ENCODE assay signal across 18 cellular contexts in genomic region chr5:64144429-64145215, GRCh38. TPM values are rescaled to one million over a fixed set of nuclear protein-coding genes. Genes with fewer than 3 reads are reported as not detected.
DNase-seq lines count a peak whose midpoint lies in the region; ATAC-seq and TF ChIP-seq lines count a peak whose summit lies in the region.
"Had no signal": no experiment of that assay in that cellular context is flagged by ENCODE, and none has a peak within 500 bp of the region (broad histone marks: within the 10 kb centered on the region; RNA-seq: fewer than 3 reads in every experiment).

No MANE protein-coding gene starts in this region.

- TF ChIP-seq CTCF in parathyroid adenoma (IDR thresholded peaks at IDR 0.05) (no peak), CD14-positive monocyte (IDR thresholded peaks at IDR 0.05) (no peak)

- H3K9me3 ChIP-seq in adipocyte (ENCODE audit: control insufficient read depth, low read length) = no peaks in the 10 kb centered on the region
- no peaks in the 10 kb centered on the region for H3K9me3 ChIP-seq in parathyroid adenoma (ENCODE audit: control insufficient read depth, low read length)
- H3K9me3 ChIP-seq: testis had no signal

- H3K9ac ChIP-seq in adipocyte (ENCODE audit: low read length) = peak overlapping the region; percentile 25
- no peak overlapping the region for H3K9ac ChIP-seq in parathyroid adenoma
- H3K9ac ChIP-seq: BLaER1 treated with 17β-estradiol and CSF1 and Interleukin-3, amounts not matched to agents 10 nM and 100 nM had no signal

- H3K36me3 ChIP-seq in adipocyte (ENCODE audit: control insufficient read depth, insufficient read depth, low read length, severe bottlenecking) = no peaks in the 10 kb centered on the region
- H3K36me3 ChIP-seq in parathyroid adenoma (ENCODE audit: control insufficient read depth, insufficient read depth, low read length) = no peaks in the 10 kb centered on the region
- H3K36me3 ChIP-seq: BLaER1 treated with 17β-estradiol and CSF1 and Interleukin-3, amounts not matched to agents 10 nM and 100 nM had no signal

- ATAC-seq in HG03159 (IDR thresholded peaks at IDR 0.05; ENCODE audit: unreplicated experiment) = no peak
- ATAC-seq: Panc1 had no signal

- H3K4me2 ChIP-seq in parathyroid adenoma (ENCODE audit: low read length) = no peak overlapping the region

- H3K4me3 Mint-ChIP-seq in CD14-positive monocyte = no peak overlapping the region
- H3K4me3 Mint-ChIP-seq: activated naive CD4-positive, alpha-beta T cell treated with anti-CD3 and anti-CD28 coated beads, Interleukin-2, amount 50 U/mL, for 24 hours had no signal

- H3K4me1 Mint-ChIP-seq in CD14-positive monocyte = no peaks in the 10 kb centered on the region
- H3K4me1 Mint-ChIP-seq: activated naive CD4-positive, alpha-beta T cell treated with anti-CD3 and anti-CD28 coated beads, Interleukin-2, amount 50 U/mL, for 24 hours had no signal

- peak; percentile 48 for DNase-seq in GM03348 (ENCODE audit: low spot score)
- peak; percentile 36 for DNase-seq in adipocyte (ENCODE audit: low read depth)
- DNase-seq in fibroblast of peridontal ligament (ENCODE audit: extremely low read depth) = peak; percentile 27
- no peak for DNase-seq in CD14-positive monocyte (ENCODE audit: low spot score)
- no peak for DNase-seq in NCI-H1048 (lab: John Stamatoyannopoulos, UW)
- DNase-seq in stimulated activated CD4-positive, alpha-beta T cell treated with anti-CD3 and anti-CD28 coated beads, Interleukin-2, amount 100 ng/mL, for 48 hours = no peak
- DNase-seq: DMS53; H7; midbrain; NCI-H1694; NCI-H510A treated with DMSO at 0.1 percent for 48 hours; stimulated activated CD4-positive, alpha-beta T cell treated with anti-CD3 and anti-CD28 coated beads, Interleukin-15, amount 100 ng/mL, for 24 hours; testis had no signal

- peaks cover 2% of the 10 kb centered on the region for H3K27me3 ChIP-seq in adipocyte (replicated peaks; ENCODE audit: control insufficient read depth, insufficient read depth, low read length)
- no peaks in the 10 kb centered on the region for H3K27me3 ChIP-seq in parathyroid adenoma (ENCODE audit: control insufficient read depth, insufficient read depth, low read length)
- H3K27me3 ChIP-seq: BLaER1 treated with 17β-estradiol and CSF1 and Interleukin-3, amounts not matched to agents 10 nM and 100 nM; testis had no signal

- peaks cover 0 to 5% (median 2%) of the 10 kb centered on the region in 3 donors for H3K27me3 Mint-ChIP-seq in CD14-positive monocyte (ENCODE audit: low read depth in 3 of 3)

- H3K79me2 ChIP-seq in parathyroid adenoma = peaks cover 6% of the 10 kb centered on the region

- H3K4me1 ChIP-seq in adipocyte (ENCODE audit: control insufficient read depth, insufficient read depth, low read length) (peaks cover 16% of the 10 kb centered on the region), parathyroid adenoma (peaks cover 8% of the 10 kb centered on the region)
- H3K4me1 ChIP-seq: testis had no signal

- peak overlapping the region; percentile 29 for H2AFZ ChIP-seq in parathyroid adenoma

- H3K36me3 Mint-ChIP-seq in CD14-positive monocyte = no peaks in the 10 kb centered on the region
- H3K36me3 Mint-ChIP-seq: activated naive CD4-positive, alpha-beta T cell treated with anti-CD3 and anti-CD28 coated beads, Interleukin-2, amount 50 U/mL, for 24 hours had no signal

- H3K27ac ChIP-seq in parathyroid adenoma = no peak overlapping the region
- H3K27ac ChIP-seq: BLaER1 treated with 17β-estradiol and CSF1 and Interleukin-3, amounts not matched to agents 10 nM and 100 nM; testis had no signal

- intact Hi-C loops in CD14-positive monocyte (cut with micrococcal nuclease) = no loop called here

- no peaks in the 10 kb centered on the region for H3K9me3 Mint-ChIP-seq in CD14-positive monocyte

- no peak overlapping the region for H3K27ac Mint-ChIP-seq in CD14-positive monocyte
- H3K27ac Mint-ChIP-seq: activated naive CD4-positive, alpha-beta T cell treated with anti-CD3 and anti-CD28 coated beads, Interleukin-2, amount 50 U/mL, for 24 hours had no signal

- peak overlapping the region; percentile 33 for H3K4me3 ChIP-seq in adipocyte (ENCODE audit: low read length)
- H3K4me3 ChIP-seq in parathyroid adenoma (ENCODE audit: low read depth, low read length) = no peak overlapping the region
- H3K4me3 ChIP-seq: BLaER1 treated with 17β-estradiol and CSF1 and Interleukin-3, amounts not matched to agents 10 nM and 100 nM; testis had no signal

RNA-seq across cellular contexts. Expression of gene RNF180, which starts 21.0 kb away (rescaled TPM):
- not detected for polyA plus RNA-seq in CD14-positive monocyte

Comparison
In these comparisons a context has a peak if more than half of its experiments do, and no peak if none do; other contexts are left out.
1. DNase-seq: peak in GM03348 (single experiment), adipocyte (single experiment) and fibroblast of peridontal ligament (single experiment); none in CD14-positive monocyte (single experiment), NCI-H1048 (single experiment) and stimulated activated CD4-positive, alpha-beta T cell treated with anti-CD3 and anti-CD28 coated beads, Interleukin-2, amount 100 ng/mL, for 48 hours (0 of 2).